ENCODE assay signal across 8 cellular contexts in genomic region chr9:129726322-129727160, GRCh38. TPM values are rescaled to one million over a fixed set of nuclear protein-coding genes. Genes with fewer than 3 reads are reported as not detected.
A peak's percentile ranks its signal among the peaks of the same experiment; 100 is the strongest.
DNase-seq lines count a peak whose midpoint lies in the region; ATAC-seq and TF ChIP-seq lines count a peak whose summit lies in the region.

No MANE protein-coding gene starts in this region.

- no peaks in the 10 kb centered on the region for H3K27me3 ChIP-seq in adrenal gland

- H3K9me3 ChIP-seq in adrenal gland (replicated peaks in 1 of 3): no peaks in the 10 kb centered on the region

- H3K4me3 Mint-ChIP-seq in T-cell: peak overlapping the region in 2 of 3 donors; percentile 31 to 41

- no peaks in the 10 kb centered on the region for H3K36me3 Mint-ChIP-seq in T-cell

- H3K4me1 Mint-ChIP-seq in T-cell: peaks cover 0 to 5% (median 3%) of the 10 kb centered on the region in 3 donors

- WGBS in adrenal gland, 4 donors: 18 to 33% (median 22%) methylated on average over 14 to 23 of the region's 23 CpGs

- H3K27me3 Mint-ChIP-seq in T-cell: peaks cover 6 to 28% of the 10 kb centered on the region in 2 donors

- no peaks in the 10 kb centered on the region for H3K9me3 Mint-ChIP-seq in T-cell

- no peak overlapping the region for H3K27ac ChIP-seq in adrenal gland

- H3K27ac Mint-ChIP-seq in T-cell: no peak overlapping the region

- peak; percentile 93 for TF ChIP-seq CTCF in NB4 (IDR thresholded peaks at IDR 0.05; ENCODE audit: low read depth, low read length)
- TF ChIP-seq CTCF in adrenal gland (IDR thresholded peaks at IDR 0.05): peak; percentile 72 to 93 (median 82)

- no peaks in the 10 kb centered on the region for H3K36me3 ChIP-seq in adrenal gland (replicated peaks in 1 of 2)

- no peak overlapping the region for H3K4me3 ChIP-seq in NB4 (ENCODE audit: low read depth, low read length)
- no peak overlapping the region for H3K4me3 ChIP-seq in adrenal gland

- intact Hi-C loops in adrenal gland (cut with DNase I): no loop called here
- intact Hi-C loops in left cardiac atrium (cut with DNase I): loop anchor here in 1 of 2 donors (10.0 kb wide), 1 partner anchor 82 kb away; the partner anchor contains the start of gene ASB6
- intact Hi-C loops in sciatic nerve (cut with DNase I): no loop called here

- POLR2A ChIA-PET in T-cell (lab: Charles Lee): interaction anchor here (0.6 to 0.7 kb wide), 4 partner anchors 20 to 255 kb away, joined by 3 to 12 read pairs (median 6); no protein-coding TSS in a partner anchor

- peaks cover 0 to 4% of the 10 kb centered on the region in 2 donors for H3K4me1 ChIP-seq in adrenal gland (replicated peaks in 1 of 2)

- DNase-seq in ELR (ENCODE audit: low read depth) (peak; percentile 86), NB4 (ENCODE audit: low read depth) (peak; percentile 68), T-cell (peak; percentile 7 to 58 (median 39)), adrenal gland (peak; percentile 56 to 78 (median 74)), left cardiac atrium (peak; percentile 80), sciatic nerve (ENCODE audit: low spot score) (peak; percentile 83)

- no peak for TF ChIP-seq POLR2A in NB4 (IDR thresholded peaks at IDR 0.05; ENCODE audit: extremely low read depth, insufficient read length)
- TF ChIP-seq POLR2A in adrenal gland (IDR thresholded peaks at IDR 0.05): no peak
- TF ChIP-seq POLR2A in GM18505 (IDR thresholded peaks at IDR 0.05; ENCODE audit: borderline replicate concordance, extremely low read depth, insufficient read depth, insufficient read length): no peak

- ATAC-seq in T-cell (replicated peaks in 1 of 4) (peak; percentile 87 to 91 (median 90)), left cardiac atrium (peak; percentile 90 to 92), sciatic nerve (peak; percentile 90), GM21529 (IDR thresholded peaks at IDR 0.05; ENCODE audit: unreplicated experiment) (no peak), GM18505 (IDR thresholded peaks at IDR 0.05; ENCODE audit: unreplicated experiment) (no peak)

- CTCF ChIA-PET in T-cell (lab: Charles Lee): interaction anchor here (0.6 to 2.3 kb wide), 10 partner anchors 11 to 1480 kb away, joined by 3 to 10 read pairs (median 3); no protein-coding TSS in a partner anchor

RNA-seq across cellular contexts. Expression of gene PTGES, which starts 26.3 kb away (rescaled TPM):
- total RNA-seq in T-cell (not detected), adrenal gland (1 to 10 TPM in 5 of 8 donors, under 1 TPM in 2, not detected in 1; 0.12 to 2.8 (median 1.3) TPM), left cardiac atrium (1 to 10 TPM; 4.5 to 7.9 TPM), sciatic nerve (23.3 TPM)
- polyA plus RNA-seq in adrenal gland: 1 to 10 TPM; 1.2 to 4.4 (median 3.7) TPM

Comparison
In these comparisons a context has a peak if more than half of its experiments do, and no peak if none do; other contexts are left out.
1. ATAC-seq: peak in T-cell (4 of 4), left cardiac atrium (2 of 2) and sciatic nerve (single experiment); none in GM21529 (single experiment) and GM18505 (single experiment).
2. Peak in every context shown above with its lines, with median percentiles within 50 percentile points of each other: DNase-seq.